In the genomic region with DNA sequence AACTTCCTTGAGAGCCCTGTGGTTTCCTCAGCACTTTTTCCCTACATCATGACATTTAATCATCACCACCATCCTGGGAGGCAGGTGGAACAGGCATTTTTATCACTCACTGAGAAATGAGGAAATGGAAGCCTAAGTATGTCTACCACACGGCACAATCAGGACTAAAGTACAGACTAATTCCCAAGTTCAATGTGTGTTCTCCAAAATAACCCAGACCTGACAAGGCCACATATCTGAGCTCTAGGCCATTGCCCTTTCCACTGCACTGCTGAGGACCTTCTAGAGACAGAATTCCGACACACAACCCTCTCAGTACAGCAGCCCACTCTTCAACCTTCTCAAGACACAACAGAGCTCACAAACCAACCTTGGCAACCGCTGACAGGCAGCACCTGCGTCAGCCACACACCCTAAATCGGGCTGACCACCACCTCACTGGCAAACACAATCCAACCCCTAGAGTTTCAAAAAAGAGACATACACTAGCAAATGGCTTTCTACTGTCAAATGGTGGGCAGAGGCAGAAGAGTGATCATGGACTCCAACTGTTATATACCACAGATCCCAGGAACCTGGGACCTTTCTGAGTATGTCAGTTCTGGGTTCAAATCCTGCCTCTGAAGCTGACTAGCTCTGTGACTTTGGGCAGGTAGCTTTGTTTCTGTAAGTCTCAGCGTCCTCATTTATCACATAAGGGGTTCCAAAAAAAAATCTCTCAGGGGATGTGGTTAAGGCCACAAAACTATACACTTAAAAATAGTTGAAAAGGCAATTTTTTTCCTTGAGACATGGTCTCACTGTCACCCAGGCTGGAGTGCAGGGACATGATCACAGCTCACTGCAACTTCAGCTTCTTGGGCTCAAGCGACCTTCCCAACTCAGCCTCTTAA, we compare ENCODE assay signal across 12 cellular contexts. TPM values are rescaled to one million over a fixed set of nuclear protein-coding genes. Genes with fewer than 3 reads are reported as not detected.
DNase-seq lines count a peak whose midpoint lies in the region; ATAC-seq and TF ChIP-seq lines count a peak whose summit lies in the region.
"Had no signal": no experiment of that assay in that cellular context is flagged by ENCODE, and none has a peak within 500 bp of the region (broad histone marks: within the 10 kb centered on the region; RNA-seq: fewer than 3 reads in every experiment).

No MANE protein-coding gene starts in this region.

- DNase-seq in activated CD8-positive, alpha-beta T cell treated with anti-CD3 and anti-CD28 coated beads, Interleukin-2, amount 10 ng/mL, durations not matched to agents 7 days and 5 days, result no peak
- no peak for DNase-seq in activated CD8-positive, alpha-beta T cell treated with anti-CD3 and anti-CD28 coated beads for 36 hours
- no peak for DNase-seq in activated T-helper 1 cell treated with anti-CD3 and anti-CD28 coated beads, Interleukin-12 subunit alpha, Interleukin-12 subunit beta, Interleukin-2, Interleukin-4 antibody, amounts not matched to agents 30 ng/mL and 10 ng/mL and 1 ng/mL, durations not matched to agents 14 hours and 24 hours and 36 hours (ENCODE audit: low spot score)
- DNase-seq in hippocampal formation (lab: John Stamatoyannopoulos, UW) (no peak), cerebellar cortex (ENCODE audit: low spot score) (no peak), NCI-H2029 treated with DMSO at 0.1 percent for 48 hours (lab: John Stamatoyannopoulos, UW) (no peak)
- DNase-seq: head of caudate nucleus; naive thymus-derived CD4-positive, alpha-beta T cell; NCI-H2171 treated with DMSO at 0.1 percent for 48 hours had no signal

- CTCF ChIA-PET in activated CD8-positive, alpha-beta T cell treated with anti-CD3 and anti-CD28 coated beads, Interleukin-2, amount 10 ng/mL, durations not matched to agents 7 days and 5 days (lab: Charles Lee), result interaction anchor here (1.0 to 1.6 kb wide), 4 partner anchors 9 to 15 kb away, joined by 3 to 7 read pairs (median 3); no protein-coding TSS in a partner anchor
- CTCF ChIA-PET in activated CD8-positive, alpha-beta T cell treated with anti-CD3 and anti-CD28 coated beads for 36 hours (lab: Charles Lee), result interaction anchor here (1.4 kb wide), 1 partner anchor 10 kb away, joined by 4 read pairs; no protein-coding TSS in a partner anchor

- peak overlapping the region; percentile 45 for H3K27ac Mint-ChIP-seq in activated CD8-positive, alpha-beta T cell treated with anti-CD3 and anti-CD28 coated beads, Interleukin-2, amount 10 ng/mL, durations not matched to agents 7 days and 5 days
- H3K27ac Mint-ChIP-seq in activated CD8-positive, alpha-beta T cell treated with anti-CD3 and anti-CD28 coated beads for 36 hours, result no peak overlapping the region
- H3K27ac Mint-ChIP-seq in activated T-helper 1 cell treated with anti-CD3 and anti-CD28 coated beads, Interleukin-12 subunit alpha, Interleukin-12 subunit beta, Interleukin-2, Interleukin-4 antibody, amounts not matched to agents 30 ng/mL and 10 ng/mL and 1 ng/mL, durations not matched to agents 14 hours and 24 hours and 36 hours, result peak overlapping the region; percentile 49
- H3K27ac Mint-ChIP-seq in stimulated activated memory B cell treated with anti-CD40 and anti-IgM and Interleukin-4, amounts not matched to agents 10 μg/mL and 1 μg/mL and 100 μg/mL, for 72 hours, result peak overlapping the region; percentile 54

- peaks cover 87% of the 10 kb centered on the region for H3K4me1 Mint-ChIP-seq in activated CD8-positive, alpha-beta T cell treated with anti-CD3 and anti-CD28 coated beads, Interleukin-2, amount 10 ng/mL, durations not matched to agents 7 days and 5 days (ENCODE audit: low read depth)
- H3K4me1 Mint-ChIP-seq in activated CD8-positive, alpha-beta T cell treated with anti-CD3 and anti-CD28 coated beads for 36 hours (ENCODE audit: low read depth), result peaks cover 37% of the 10 kb centered on the region
- peaks cover 90% of the 10 kb centered on the region for H3K4me1 Mint-ChIP-seq in activated T-helper 1 cell treated with anti-CD3 and anti-CD28 coated beads, Interleukin-12 subunit alpha, Interleukin-12 subunit beta, Interleukin-2, Interleukin-4 antibody, amounts not matched to agents 30 ng/mL and 10 ng/mL and 1 ng/mL, durations not matched to agents 14 hours and 24 hours and 36 hours (ENCODE audit: low read depth)
- peaks cover 53% of the 10 kb centered on the region for H3K4me1 Mint-ChIP-seq in stimulated activated memory B cell treated with anti-CD40 and anti-IgM and Interleukin-4, amounts not matched to agents 10 μg/mL and 1 μg/mL and 100 μg/mL, for 72 hours

- peaks cover 2% of the 10 kb centered on the region for H3K36me3 Mint-ChIP-seq in activated CD8-positive, alpha-beta T cell treated with anti-CD3 and anti-CD28 coated beads, Interleukin-2, amount 10 ng/mL, durations not matched to agents 7 days and 5 days (ENCODE audit: low read depth)
- H3K36me3 Mint-ChIP-seq in activated CD8-positive, alpha-beta T cell treated with anti-CD3 and anti-CD28 coated beads for 36 hours (ENCODE audit: low read depth), result no peaks in the 10 kb centered on the region
- peaks cover 9% of the 10 kb centered on the region for H3K36me3 Mint-ChIP-seq in activated T-helper 1 cell treated with anti-CD3 and anti-CD28 coated beads, Interleukin-12 subunit alpha, Interleukin-12 subunit beta, Interleukin-2, Interleukin-4 antibody, amounts not matched to agents 30 ng/mL and 10 ng/mL and 1 ng/mL, durations not matched to agents 14 hours and 24 hours and 36 hours (ENCODE audit: low read depth)
- no peaks in the 10 kb centered on the region for H3K36me3 Mint-ChIP-seq in stimulated activated memory B cell treated with anti-CD40 and anti-IgM and Interleukin-4, amounts not matched to agents 10 μg/mL and 1 μg/mL and 100 μg/mL, for 72 hours

- no peaks in the 10 kb centered on the region for H3K27me3 Mint-ChIP-seq in activated CD8-positive, alpha-beta T cell treated with anti-CD3 and anti-CD28 coated beads, Interleukin-2, amount 10 ng/mL, durations not matched to agents 7 days and 5 days (ENCODE audit: low read depth)
- H3K27me3 Mint-ChIP-seq in activated CD8-positive, alpha-beta T cell treated with anti-CD3 and anti-CD28 coated beads for 36 hours, result no peaks in the 10 kb centered on the region
- no peaks in the 10 kb centered on the region for H3K27me3 Mint-ChIP-seq in activated T-helper 1 cell treated with anti-CD3 and anti-CD28 coated beads, Interleukin-12 subunit alpha, Interleukin-12 subunit beta, Interleukin-2, Interleukin-4 antibody, amounts not matched to agents 30 ng/mL and 10 ng/mL and 1 ng/mL, durations not matched to agents 14 hours and 24 hours and 36 hours (ENCODE audit: insufficient read depth)
- H3K27me3 Mint-ChIP-seq in stimulated activated memory B cell treated with anti-CD40 and anti-IgM and Interleukin-4, amounts not matched to agents 10 μg/mL and 1 μg/mL and 100 μg/mL, for 72 hours, result no peaks in the 10 kb centered on the region
- H3K27me3 Mint-ChIP-seq: naive thymus-derived CD4-positive, alpha-beta T cell had no signal

- H3K9me3 Mint-ChIP-seq in activated CD8-positive, alpha-beta T cell treated with anti-CD3 and anti-CD28 coated beads, Interleukin-2, amount 10 ng/mL, durations not matched to agents 7 days and 5 days (ENCODE audit: insufficient read depth), result no peaks in the 10 kb centered on the region
- H3K9me3 Mint-ChIP-seq in activated CD8-positive, alpha-beta T cell treated with anti-CD3 and anti-CD28 coated beads for 36 hours, result no peaks in the 10 kb centered on the region
- H3K9me3 Mint-ChIP-seq in activated T-helper 1 cell treated with anti-CD3 and anti-CD28 coated beads, Interleukin-12 subunit alpha, Interleukin-12 subunit beta, Interleukin-2, Interleukin-4 antibody, amounts not matched to agents 30 ng/mL and 10 ng/mL and 1 ng/mL, durations not matched to agents 14 hours and 24 hours and 36 hours, result no peaks in the 10 kb centered on the region
- no peaks in the 10 kb centered on the region for H3K9me3 Mint-ChIP-seq in stimulated activated memory B cell treated with anti-CD40 and anti-IgM and Interleukin-4, amounts not matched to agents 10 μg/mL and 1 μg/mL and 100 μg/mL, for 72 hours
- H3K9me3 Mint-ChIP-seq: naive thymus-derived CD4-positive, alpha-beta T cell had no signal

- no peak for TF ChIP-seq CTCF in activated CD8-positive, alpha-beta T cell treated with anti-CD3 and anti-CD28 coated beads for 36 hours (IDR thresholded peaks at IDR 0.05)

- ATAC-seq in activated CD8-positive, alpha-beta T cell treated with anti-CD3 and anti-CD28 coated beads, Interleukin-2, amount 10 ng/mL, durations not matched to agents 7 days and 5 days, result no peak
- ATAC-seq in activated CD8-positive, alpha-beta T cell treated with anti-CD3 and anti-CD28 coated beads for 36 hours, result no peak
- ATAC-seq in HG02759 (IDR thresholded peaks at IDR 0.05; ENCODE audit: unreplicated experiment), result peak; percentile 24
- ATAC-seq in stimulated activated memory B cell treated with anti-CD40 and anti-IgM and Interleukin-4, amounts not matched to agents 10 μg/mL and 1 μg/mL and 100 μg/mL, for 72 hours, result no peak
- ATAC-seq: naive thymus-derived CD4-positive, alpha-beta T cell; SK-N-SH treated with all-trans-retinoic acid at 6 μM for 48 hours had no signal

- POLR2A ChIA-PET in activated CD8-positive, alpha-beta T cell treated with anti-CD3 and anti-CD28 coated beads, Interleukin-2, amount 10 ng/mL, durations not matched to agents 7 days and 5 days (lab: Charles Lee), result interaction anchor here (0.7 to 2.0 kb wide), 3 partner anchors 16 to 290 kb away, joined by 3 to 7 read pairs (median 3); a partner anchor contains a TSS
- POLR2A ChIA-PET in activated CD8-positive, alpha-beta T cell treated with anti-CD3 and anti-CD28 coated beads for 36 hours (lab: Charles Lee), result no interaction called here

- intact Hi-C loops in activated CD8-positive, alpha-beta T cell treated with anti-CD3 and anti-CD28 coated beads for 36 hours (cut with micrococcal nuclease), result no loop called here
- intact Hi-C loops in activated T-helper 1 cell treated with anti-CD3 and anti-CD28 coated beads, Interleukin-12 subunit alpha, Interleukin-12 subunit beta, Interleukin-2, Interleukin-4 antibody, amounts not matched to agents 30 ng/mL and 10 ng/mL and 1 ng/mL, durations not matched to agents 14 hours and 24 hours and 36 hours (cut with micrococcal nuclease), result no loop called here

- H3K4me3 Mint-ChIP-seq in activated CD8-positive, alpha-beta T cell treated with anti-CD3 and anti-CD28 coated beads, Interleukin-2, amount 10 ng/mL, durations not matched to agents 7 days and 5 days, result no peak overlapping the region
- H3K4me3 Mint-ChIP-seq in activated CD8-positive, alpha-beta T cell treated with anti-CD3 and anti-CD28 coated beads for 36 hours, result no peak overlapping the region
- no peak overlapping the region for H3K4me3 Mint-ChIP-seq in activated T-helper 1 cell treated with anti-CD3 and anti-CD28 coated beads, Interleukin-12 subunit alpha, Interleukin-12 subunit beta, Interleukin-2, Interleukin-4 antibody, amounts not matched to agents 30 ng/mL and 10 ng/mL and 1 ng/mL, durations not matched to agents 14 hours and 24 hours and 36 hours
- peak overlapping the region; percentile 11 for H3K4me3 Mint-ChIP-seq in stimulated activated memory B cell treated with anti-CD40 and anti-IgM and Interleukin-4, amounts not matched to agents 10 μg/mL and 1 μg/mL and 100 μg/mL, for 72 hours

RNA-seq across cellular contexts. Expression of a gene that starts 16.3 kb away (rescaled TPM):
- total RNA-seq in activated CD8-positive, alpha-beta T cell treated with anti-CD3 and anti-CD28 coated beads, Interleukin-2, amount 10 ng/mL, durations not matched to agents 7 days and 5 days, result 10 to 100 TPM; 17.7 to 18.0 TPM
- 1 to 10 TPM; 5.0 to 9.4 TPM for total RNA-seq in activated CD8-positive, alpha-beta T cell treated with anti-CD3 and anti-CD28 coated beads for 36 hours
- total RNA-seq in activated T-helper 1 cell treated with anti-CD3 and anti-CD28 coated beads, Interleukin-12 subunit alpha, Interleukin-12 subunit beta, Interleukin-2, Interleukin-4 antibody, amounts not matched to agents 30 ng/mL and 10 ng/mL and 1 ng/mL, durations not matched to agents 14 hours and 24 hours and 36 hours, result 33.4 and 34.8 TPM in 2 replicates
